Comparison of ENCODE assay signal across 23 cellular contexts in genomic region chr6:121499666-121500065, GRCh38.
"Had no signal": no experiment of that assay in that cellular context is flagged by ENCODE, and none has a peak within 500 bp of the region (broad histone marks: within the 10 kb centered on the region; RNA-seq: fewer than 3 reads in every experiment).

No MANE protein-coding gene starts in this region.

- DNase-seq: foreskin melanocyte; head of caudate nucleus; kidney; mucosa of descending colon; naive B cell; psoas muscle; right cardiac atrium; sigmoid colon; stimulated activated CD4-positive, alpha-beta T cell treated with anti-CD3 and anti-CD28 coated beads, Interleukin-2, amount 100 ng/mL, for 24 hours; stimulated activated CD4-positive, alpha-beta T cell treated with anti-CD3 and anti-CD28 coated beads, Interleukin-4, amount 100 ng/mL, for 24 hours; stimulated activated naive CD4-positive, alpha-beta T cell treated with Interleukin-2 at 50 U/mL for 16 hours; stomach; tibial artery had no signal

- H3K36me3 Mint-ChIP-seq: memory B cell; mesothelial cell of epicardium; naive B cell; natural killer cell treated with Interleukin-12 subunit alpha and Interleukin-12 subunit beta and Interleukin-15 and Interleukin-18, amount 100 ng/mL, for 72 hours; neural progenitor cell; stimulated activated effector memory CD8-positive, alpha-beta T cell treated with anti-CD3 and anti-CD28 coated beads, Interleukin-12 subunit alpha, Interleukin-12 subunit beta, amount 100 ng/mL, for 72 hours; type B pancreatic cell had no signal

- H3K9me3 ChIP-seq: mucosa of descending colon, psoas muscle, sigmoid colon, stomach, tibial artery had no signal

- H3K27me3 ChIP-seq: neural progenitor cell, sigmoid colon, stomach, tibial artery had no signal

- H3K4me1 ChIP-seq: neural progenitor cell had no signal

- ATAC-seq: left lobe of liver; mucosa of descending colon; natural killer cell treated with Interleukin-12 subunit alpha and Interleukin-12 subunit beta and Interleukin-15 and Interleukin-18, amount 100 ng/mL, for 72 hours; psoas muscle; right cardiac atrium; stimulated activated effector memory CD8-positive, alpha-beta T cell treated with anti-CD3 and anti-CD28 coated beads, Interleukin-12 subunit alpha, Interleukin-12 subunit beta, amount 100 ng/mL, for 72 hours had no signal

- H3K36me3 ChIP-seq: neural progenitor cell, sigmoid colon, stomach, tibial artery had no signal

- H2AFZ ChIP-seq: neural progenitor cell had no signal

- H3K9me3 Mint-ChIP-seq: memory B cell; natural killer cell treated with Interleukin-12 subunit alpha and Interleukin-12 subunit beta and Interleukin-15 and Interleukin-18, amount 100 ng/mL, for 72 hours; neural progenitor cell; stimulated activated effector memory CD8-positive, alpha-beta T cell treated with anti-CD3 and anti-CD28 coated beads, Interleukin-12 subunit alpha, Interleukin-12 subunit beta, amount 100 ng/mL, for 72 hours; type B pancreatic cell had no signal

- H3K4me3 Mint-ChIP-seq: memory B cell; mesothelial cell of epicardium; naive B cell; natural killer cell treated with Interleukin-12 subunit alpha and Interleukin-12 subunit beta and Interleukin-15 and Interleukin-18, amount 100 ng/mL, for 72 hours; neural progenitor cell; stimulated activated effector memory CD8-positive, alpha-beta T cell treated with anti-CD3 and anti-CD28 coated beads, Interleukin-12 subunit alpha, Interleukin-12 subunit beta, amount 100 ng/mL, for 72 hours; type B pancreatic cell had no signal

- H3K4me1 Mint-ChIP-seq: memory B cell; naive B cell; stimulated activated effector memory CD8-positive, alpha-beta T cell treated with anti-CD3 and anti-CD28 coated beads, Interleukin-12 subunit alpha, Interleukin-12 subunit beta, amount 100 ng/mL, for 72 hours had no signal

- H3K27me3 Mint-ChIP-seq: memory B cell; naive B cell; natural killer cell treated with Interleukin-12 subunit alpha and Interleukin-12 subunit beta and Interleukin-15 and Interleukin-18, amount 100 ng/mL, for 72 hours; type B pancreatic cell had no signal

- H3K4me2 ChIP-seq: neural progenitor cell had no signal

- H3K9ac ChIP-seq: neural progenitor cell had no signal

- H3K4me3 ChIP-seq: coronary artery, lung, mucosa of descending colon, neural progenitor cell, psoas muscle, sigmoid colon, stomach, tibial artery had no signal

- H3K27ac ChIP-seq: coronary artery, epithelial cell of prostate, neural progenitor cell, psoas muscle, stomach had no signal

- H3K27ac Mint-ChIP-seq: memory B cell; mesothelial cell of epicardium; naive B cell; natural killer cell treated with Interleukin-12 subunit alpha and Interleukin-12 subunit beta and Interleukin-15 and Interleukin-18, amount 100 ng/mL, for 72 hours; neural progenitor cell; stimulated activated effector memory CD8-positive, alpha-beta T cell treated with anti-CD3 and anti-CD28 coated beads, Interleukin-12 subunit alpha, Interleukin-12 subunit beta, amount 100 ng/mL, for 72 hours; type B pancreatic cell had no signal
